In genomic region chr7:128343554-128344430, GRCh38 we compare ENCODE assay signal across 8 cellular contexts. TPM values are rescaled to one million over a fixed set of nuclear protein-coding genes. Genes with fewer than 3 reads are reported as not detected.
DNase-seq lines count a peak whose midpoint lies in the region; ATAC-seq and TF ChIP-seq lines count a peak whose summit lies in the region.

Gene RBM28 (minus strand): TSS chr7:128343908. CDS start chr7:128343793, 115 bp downstream.

- H3K27ac ChIP-seq in PC-3 (ENCODE audit: low read length) (peak within 1 kb of the TSS; percentile 72), mucosa of rectum (ENCODE audit: low read depth in 2 of 2, low read length in 2 of 2) (peak within 1 kb of the TSS; percentile 71 to 87)

- TF ChIP-seq CTCF in PC-3 (conservative IDR thresholded peaks at IDR 0.05; ENCODE audit: low read depth, low read length), result no peak
- TF ChIP-seq CTCF in epithelial cell of proximal tubule (conservative IDR thresholded peaks at IDR 0.05; ENCODE audit: low read depth, low read length), result no peak

- H3K9me3 ChIP-seq in PC-3 (ENCODE audit: low read length) (no peaks in the 10 kb centered on the region), mucosa of rectum (ENCODE audit: control insufficient read depth in 2 of 2, low read length in 2 of 2) (no peaks in the 10 kb centered on the region)

- H4K20me1 ChIP-seq in PC-3 (ENCODE audit: low read length), result peaks cover 7% of the 10 kb centered on the region; the same call in 1 of the 2 replicates

- H3K4me3 ChIP-seq in PC-3 (ENCODE audit: low read length), result peak within 1 kb of the TSS; percentile 89
- H3K4me3 ChIP-seq in epithelial cell of proximal tubule (ENCODE audit: low read depth, low read length), result peak within 1 kb of the TSS; percentile 80
- H3K4me3 ChIP-seq in mucosa of rectum (ENCODE audit: low read length in 2 of 2), result peak within 1 kb of the TSS; percentile 71 to 89

- peak within 1 kb of the TSS; percentile 96 for H3K9ac ChIP-seq in PC-3 (ENCODE audit: low read length)
- peak within 1 kb of the TSS; percentile 78 to 90 for H3K9ac ChIP-seq in mucosa of rectum (ENCODE audit: low read depth in 1 of 2, low read length in 2 of 2)

- peak within 1 kb of the TSS; percentile 93 for H3K4me2 ChIP-seq in PC-3 (ENCODE audit: low read length)

- intact Hi-C loops in PC-3 (cut with micrococcal nuclease), result no loop called here

- ATAC-seq in GM21528 (IDR thresholded peaks at IDR 0.05; ENCODE audit: low FRiP score, unreplicated experiment) (peak; percentile 93), PC-3 (peak; percentile 85)

- CTCF ChIA-PET in PC-3 (lab: Charles Lee), result interaction anchor here (0.6 to 1.0 kb wide), 4 partner anchors 43 to 786 kb away, joined by 3 to 5 read pairs (median 3); no protein-coding TSS in a partner anchor

- BruUV-seq in PC-3 (replicated peaks; lab: Mats Ljungman, UMichigan), result no TSS peak

- POLR2A ChIA-PET in PC-3 (lab: Charles Lee; ENCODE audit: unreplicated experiment), result interaction anchor here (0.6 to 0.7 kb wide), 2 partner anchors 45 to 47 kb away, joined by 3 to 4 read pairs; no protein-coding TSS in a partner anchor

- H3K4me1 ChIP-seq in PC-3 (ENCODE audit: insufficient read depth, low read length) (peaks cover 8% of the 10 kb centered on the region; the same call in 1 of the 2 replicates), mucosa of rectum (ENCODE audit: control insufficient read depth in 2 of 2, insufficient read depth in 2 of 2, low read length in 2 of 2) (peaks cover 12 to 16% of the 10 kb centered on the region in 2 donors)

- H3K36me3 ChIP-seq in PC-3 (ENCODE audit: low read depth, low read length) (peaks cover 8% of the 10 kb centered on the region; the same call in 1 of the 2 replicates), mucosa of rectum (ENCODE audit: control insufficient read depth in 2 of 2, insufficient read depth in 2 of 2, low read length in 2 of 2) (peaks cover 3 to 4% of the 10 kb centered on the region in 2 donors)

- H3F3A ChIP-seq in PC-3 (ENCODE audit: low read length, unreplicated experiment), result no peaks in the 10 kb centered on the region

- no peaks in the 10 kb centered on the region for H3K9me2 ChIP-seq in PC-3 (replicated peaks; ENCODE audit: low read length)

- H2AFZ ChIP-seq in PC-3 (ENCODE audit: low read length), result peak within 1 kb of the TSS; percentile 84

- peaks cover 43% of the 10 kb centered on the region for H3K79me2 ChIP-seq in PC-3 (ENCODE audit: low read length)

- H3K27me3 ChIP-seq in PC-3 (ENCODE audit: low read length) (no peaks in the 10 kb centered on the region), mucosa of rectum (ENCODE audit: control insufficient read depth in 2 of 2, insufficient read depth in 2 of 2, low read length in 2 of 2) (peaks cover 0 to 1% of the 10 kb centered on the region in 2 donors)

- DNase-seq in DMS153 (lab: John Stamatoyannopoulos, UW) (peak; percentile 82), HuH-7.5 (ENCODE audit: low spot score) (peak; percentile 92), PC-3 (peak; percentile 93), activated T-cell treated with anti-CD3 and anti-CD28 coated beads for 48 hours (ENCODE audit: low read depth) (peak; percentile 79), epithelial cell of proximal tubule (ENCODE audit: low read depth) (peak; percentile 67)
- DNase-seq in stimulated activated CD8-positive, alpha-beta memory T cell treated with anti-CD3 and anti-CD28 coated beads, Interleukin-4, amount 100 ng/mL, for 4 hours (ENCODE audit: low read depth in 2 of 2, low spot score in 1 of 2), result peak; percentile 60 to 67

RNA-seq across cellular contexts. Expression of gene RBM28, which starts in this region (rescaled TPM):
- total RNA-seq in PC-3 (2014; rRNA removed), result 45.3 and 59.4 TPM in 2 replicates
- 22.1 and 31.3 TPM in 2 replicates for total RNA-seq in epithelial cell of proximal tubule

Comparison
In these comparisons a context has a peak if more than half of its experiments do, and no peak if none do; other contexts are left out.
1. Peak in every context shown above with its lines: DNase-seq, ATAC-seq, H3K4me3 ChIP-seq and H3K27ac ChIP-seq.